Comparison of ENCODE assay signal across 26 cellular contexts in the genomic region with DNA sequence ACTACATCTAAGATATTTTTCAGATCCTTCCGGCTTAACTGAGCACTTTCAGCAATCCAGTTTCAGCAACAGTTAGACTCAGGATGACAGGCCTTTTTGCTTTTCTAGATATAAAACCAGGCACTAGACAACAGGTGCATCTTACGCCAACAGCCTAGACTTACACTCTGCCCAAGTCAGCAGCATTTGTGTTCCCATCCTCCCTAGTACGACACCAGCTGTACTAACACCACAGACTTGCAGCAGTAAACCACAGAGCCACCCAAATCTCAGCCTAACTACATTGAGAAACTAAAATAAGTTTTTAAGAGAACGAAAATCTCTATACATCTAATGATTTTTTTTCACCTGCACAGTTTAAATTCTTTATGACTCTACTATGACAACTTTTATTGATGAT.
DNase-seq lines count a peak whose midpoint lies in the region; ATAC-seq lines count a peak whose summit lies in the region.
"Had no signal": no experiment of that assay in that cellular context is flagged by ENCODE, and none has a peak within 500 bp of the region (broad histone marks: within the 10 kb centered on the region; RNA-seq: fewer than 3 reads in every experiment).

No MANE protein-coding gene starts in this region.

- DNase-seq in activated T-cell treated with anti-CD3 and anti-CD28 coated beads, Interleukin-2, amount 50 U/mL, for 72 hours = no peak
- no peak for DNase-seq in activated T-cell treated with anti-CD3 and anti-CD28 coated beads, Interleukin-2, amount 50 U/mL, for 1 hour
- DNase-seq in SJCRH30 = peak; percentile 53 to 78
- no peak for DNase-seq in NCI-H2196 treated with DMSO at 0.1 percent for 48 hours (lab: John Stamatoyannopoulos, UW; ENCODE audit: unreplicated experiment)
- DNase-seq: 8988T; activated CD4-positive, alpha-beta T cell treated with anti-CD3 and anti-CD28 coated beads for 48 hours; activated CD8-positive, alpha-beta memory T cell treated with anti-CD3 and anti-CD28 coated beads, Interleukin-2, amount 10 ng/mL, durations not matched to agents 7 days and 5 days; activated gamma-delta T cell; amygdala; caudate nucleus; EL; foreskin melanocyte; MG63; naive thymus-derived CD4-positive, alpha-beta T cell; NCI-H187 treated with DMSO at 0.1 percent for 48 hours; NCI-H510A; sigmoid colon; stimulated activated CD4-positive, alpha-beta T cell treated with anti-CD3 and anti-CD28 coated beads, Interleukin-1b, Interleukin-23, amount 100 ng/mL, for 48 hours; stimulated activated naive CD8-positive, alpha-beta T cell treated with anti-CD3 and anti-CD28 coated beads, Interleukin-15, amount 100 ng/mL, for 72 hours; upper lobe of left lung had no signal

- no peak overlapping the region for H3K27ac ChIP-seq in SJCRH30
- H3K27ac ChIP-seq: epithelial cell of prostate, sigmoid colon, upper lobe of left lung had no signal

- no peaks in the 10 kb centered on the region for H3K27me3 Mint-ChIP-seq in activated T-cell treated with anti-CD3 and anti-CD28 coated beads, Interleukin-2, amount 50 U/mL, for 72 hours (ENCODE audit: low read depth)
- no peaks in the 10 kb centered on the region for H3K27me3 Mint-ChIP-seq in stimulated activated memory B cell treated with anti-CD40 and anti-IgM and Interleukin-4, amounts not matched to agents 10 μg/mL and 1 μg/mL and 100 μg/mL, for 72 hours
- H3K27me3 Mint-ChIP-seq: activated CD8-positive, alpha-beta memory T cell treated with anti-CD3 and anti-CD28 coated beads, Interleukin-2, amount 10 ng/mL, durations not matched to agents 7 days and 5 days; naive thymus-derived CD4-positive, alpha-beta T cell; stimulated activated naive CD8-positive, alpha-beta T cell treated with anti-CD3 and anti-CD28 coated beads, Interleukin-15, amount 100 ng/mL, for 72 hours had no signal

- no peaks in the 10 kb centered on the region for H3K9me3 ChIP-seq in SJCRH30 (replicated peaks)
- H3K9me3 ChIP-seq: MG63, sigmoid colon, upper lobe of left lung had no signal

- H3K36me3 ChIP-seq in SJCRH30 = no peaks in the 10 kb centered on the region; the same call in 1 of the 2 replicates
- H3K36me3 ChIP-seq: MG63, sigmoid colon, upper lobe of left lung had no signal

- H3K4me3 Mint-ChIP-seq in activated T-cell treated with anti-CD3 and anti-CD28 coated beads, Interleukin-2, amount 50 U/mL, for 72 hours = no peak overlapping the region
- no peak overlapping the region for H3K4me3 Mint-ChIP-seq in stimulated activated memory B cell treated with anti-CD40 and anti-IgM and Interleukin-4, amounts not matched to agents 10 μg/mL and 1 μg/mL and 100 μg/mL, for 72 hours
- H3K4me3 Mint-ChIP-seq: activated CD8-positive, alpha-beta memory T cell treated with anti-CD3 and anti-CD28 coated beads, Interleukin-2, amount 10 ng/mL, durations not matched to agents 7 days and 5 days; naive thymus-derived CD4-positive, alpha-beta T cell; stimulated activated naive CD8-positive, alpha-beta T cell treated with anti-CD3 and anti-CD28 coated beads, Interleukin-15, amount 100 ng/mL, for 72 hours had no signal

- H3K9me3 Mint-ChIP-seq in activated T-cell treated with anti-CD3 and anti-CD28 coated beads, Interleukin-2, amount 50 U/mL, for 72 hours = no peaks in the 10 kb centered on the region
- peaks cover 3% of the 10 kb centered on the region for H3K9me3 Mint-ChIP-seq in stimulated activated memory B cell treated with anti-CD40 and anti-IgM and Interleukin-4, amounts not matched to agents 10 μg/mL and 1 μg/mL and 100 μg/mL, for 72 hours

- no peaks in the 10 kb centered on the region for H3K36me3 Mint-ChIP-seq in activated T-cell treated with anti-CD3 and anti-CD28 coated beads, Interleukin-2, amount 50 U/mL, for 72 hours (ENCODE audit: insufficient read depth in 2 of 2)
- H3K36me3 Mint-ChIP-seq in stimulated activated memory B cell treated with anti-CD40 and anti-IgM and Interleukin-4, amounts not matched to agents 10 μg/mL and 1 μg/mL and 100 μg/mL, for 72 hours = peaks cover 64% of the 10 kb centered on the region

- H3K27me3 ChIP-seq in SJCRH30 = no peaks in the 10 kb centered on the region
- H3K27me3 ChIP-seq: MG63, sigmoid colon, upper lobe of left lung had no signal

- H3K4me3 ChIP-seq in SJCRH30 = no peak overlapping the region
- H3K4me3 ChIP-seq: MG63, sigmoid colon, upper lobe of left lung had no signal

- no peak for ATAC-seq in activated T-cell treated with anti-CD3 and anti-CD28 coated beads, Interleukin-2, amount 50 U/mL, for 72 hours (replicated peaks in 1 of 2)
- ATAC-seq in HG02798 (IDR thresholded peaks at IDR 0.05; ENCODE audit: poor library complexity, unreplicated experiment) (peak; percentile 50), esophagus mucosa (no peak), GM21717 (IDR thresholded peaks at IDR 0.05; ENCODE audit: unreplicated experiment) (no peak)
- no peak for ATAC-seq in stimulated activated memory B cell treated with anti-CD40 and anti-IgM and Interleukin-4, amounts not matched to agents 10 μg/mL and 1 μg/mL and 100 μg/mL, for 72 hours
- ATAC-seq: activated CD8-positive, alpha-beta memory T cell treated with anti-CD3 and anti-CD28 coated beads, Interleukin-2, amount 10 ng/mL, durations not matched to agents 7 days and 5 days; naive thymus-derived CD4-positive, alpha-beta T cell; Right ventricle myocardium inferior; stimulated activated naive CD8-positive, alpha-beta T cell treated with anti-CD3 and anti-CD28 coated beads, Interleukin-15, amount 100 ng/mL, for 72 hours had no signal

- H3K4me1 ChIP-seq in SJCRH30 = peaks cover 13% of the 10 kb centered on the region
- H3K4me1 ChIP-seq: sigmoid colon, upper lobe of left lung had no signal

- peaks cover 3% of the 10 kb centered on the region for H3K4me1 Mint-ChIP-seq in activated T-cell treated with anti-CD3 and anti-CD28 coated beads, Interleukin-2, amount 50 U/mL, for 72 hours (ENCODE audit: low read depth)
- H3K4me1 Mint-ChIP-seq in stimulated activated memory B cell treated with anti-CD40 and anti-IgM and Interleukin-4, amounts not matched to agents 10 μg/mL and 1 μg/mL and 100 μg/mL, for 72 hours = peaks cover 40% of the 10 kb centered on the region
- H3K4me1 Mint-ChIP-seq: stimulated activated naive CD8-positive, alpha-beta T cell treated with anti-CD3 and anti-CD28 coated beads, Interleukin-15, amount 100 ng/mL, for 72 hours had no signal

- peak overlapping the region; percentile 39 for H3K27ac Mint-ChIP-seq in activated T-cell treated with anti-CD3 and anti-CD28 coated beads, Interleukin-2, amount 50 U/mL, for 72 hours
- peak overlapping the region; percentile 69 for H3K27ac Mint-ChIP-seq in stimulated activated memory B cell treated with anti-CD40 and anti-IgM and Interleukin-4, amounts not matched to agents 10 μg/mL and 1 μg/mL and 100 μg/mL, for 72 hours
- H3K27ac Mint-ChIP-seq: activated CD8-positive, alpha-beta memory T cell treated with anti-CD3 and anti-CD28 coated beads, Interleukin-2, amount 10 ng/mL, durations not matched to agents 7 days and 5 days; stimulated activated naive CD8-positive, alpha-beta T cell treated with anti-CD3 and anti-CD28 coated beads, Interleukin-15, amount 100 ng/mL, for 72 hours had no signal

Comparison
In these comparisons a context has a peak if more than half of its experiments do, and no peak if none do; other contexts are left out.
1. DNase-seq: peak in SJCRH30 (2 of 2); none in activated T-cell treated with anti-CD3 and anti-CD28 coated beads, Interleukin-2, amount 50 U/mL, for 72 hours (0 of 2), activated T-cell treated with anti-CD3 and anti-CD28 coated beads, Interleukin-2, amount 50 U/mL, for 1 hour (single experiment) and NCI-H2196 treated with DMSO at 0.1 percent for 48 hours (single experiment).